Comparison of ENCODE assay signal across 33 cellular contexts in genomic region chr12:120977531-120978295, GRCh38. TPM values are rescaled to one million over a fixed set of nuclear protein-coding genes. Genes with fewer than 3 reads are reported as not detected.
DNase-seq lines count a peak whose midpoint lies in the region; ATAC-seq and TF ChIP-seq lines count a peak whose summit lies in the region.
"Had no signal": no experiment of that assay in that cellular context is flagged by ENCODE, and none has a peak within 500 bp of the region (broad histone marks: within the 10 kb centered on the region; RNA-seq: fewer than 3 reads in every experiment).

No MANE protein-coding gene starts in this region.

- POLR2A ChIA-PET in Caco-2 (lab: Charles Lee) = interaction anchor here (0.5 to 1.5 kb wide), 11 partner anchors 9 to 804 kb away, joined by 3 to 17 read pairs (median 5); partner anchors contain the start of gene POP5

- DNase-seq in Caco-2 = no peak
- DNase-seq in right lobe of liver = peak in 1 of 3 donors; percentile 41
- no peak for DNase-seq in stimulated activated naive CD4-positive, alpha-beta T cell (lab: John Stamatoyannopoulos, UW)
- DNase-seq: activated CD4-positive, alpha-beta memory T cell treated with anti-CD3 and anti-CD28 coated beads, Interleukin-2, amount 10 ng/mL, durations not matched to agents 7 days and 5 days; activated CD8-positive, alpha-beta memory T cell treated with anti-CD3 and anti-CD28 coated beads, Interleukin-2, amount 50 U/mL, for 4 hours; activated naive CD4-positive, alpha-beta T cell treated with anti-CD3 and anti-CD28 coated beads for 36 hours; adrenal gland; CD4-positive, alpha-beta memory T cell; cerebellar nuclear complex; DMS 273 treated with DMSO at 0.1 percent for 48 hours; IMR-90; MV-4-11; NCI-H146; NCI-H226; Right ventricle myocardium superior; stimulated activated naive CD4-positive, alpha-beta T cell treated with Interleukin-2 at 50 U/mL for 16 hours; uterus had no signal

- H3K4me3 ChIP-seq in Caco-2 (ENCODE audit: low read depth, low read length) = peak overlapping the region; percentile 87
- H3K4me3 ChIP-seq in duodenal mucosa (ENCODE audit: low read depth in 1 of 2, low read length in 2 of 2) = peak overlapping the region; percentile 84 to 86
- H3K4me3 ChIP-seq in right lobe of liver = peak overlapping the region; percentile 56 to 82 (median 79)
- H3K4me3 ChIP-seq in rectal smooth muscle tissue (ENCODE audit: low read length) = peak overlapping the region; percentile 47
- H3K4me3 ChIP-seq: adrenal gland, HAP-1, uterus had no signal

- H3K27ac Mint-ChIP-seq in Caco-2 (ENCODE audit: unreplicated experiment) = peak overlapping the region; percentile 71
- H3K27ac Mint-ChIP-seq: activated CD4-positive, alpha-beta memory T cell treated with anti-CD3 and anti-CD28 coated beads, Interleukin-2, amount 10 ng/mL, durations not matched to agents 7 days and 5 days; activated naive CD4-positive, alpha-beta T cell treated with anti-CD3 and anti-CD28 coated beads for 36 hours; activated T-helper 1 cell treated with anti-CD3 and anti-CD28 coated beads, Interleukin-12 subunit alpha, Interleukin-12 subunit beta, Interleukin-2, Interleukin-4 antibody, amounts not matched to agents 30 ng/mL and 10 ng/mL and 1 ng/mL, durations not matched to agents 14 hours and 24 hours and 36 hours; brain; memory B cell had no signal

- H3K27ac ChIP-seq in duodenal mucosa (ENCODE audit: low read depth, low read length) (peak overlapping the region; percentile 47), right lobe of liver (peak overlapping the region; percentile 28 to 94 (median 90)), rectal smooth muscle tissue (ENCODE audit: low read depth, low read length) (peak overlapping the region; percentile 37)
- H3K27ac ChIP-seq: adrenal gland, uterus had no signal

- H3K9me3 Mint-ChIP-seq in Caco-2 (ENCODE audit: unreplicated experiment) = no peaks in the 10 kb centered on the region
- H3K9me3 Mint-ChIP-seq: activated CD4-positive, alpha-beta memory T cell treated with anti-CD3 and anti-CD28 coated beads, Interleukin-2, amount 10 ng/mL, durations not matched to agents 7 days and 5 days; activated naive CD4-positive, alpha-beta T cell treated with anti-CD3 and anti-CD28 coated beads for 36 hours; activated T-helper 1 cell treated with anti-CD3 and anti-CD28 coated beads, Interleukin-12 subunit alpha, Interleukin-12 subunit beta, Interleukin-2, Interleukin-4 antibody, amounts not matched to agents 30 ng/mL and 10 ng/mL and 1 ng/mL, durations not matched to agents 14 hours and 24 hours and 36 hours; CD4-positive, alpha-beta memory T cell; memory B cell had no signal

- intact Hi-C loops in Caco-2 (cut with micrococcal nuclease; ENCODE audit: unreplicated experiment) = loop anchor here (2.0 kb wide), 1 partner anchor 33 kb away; no protein-coding TSS in a partner anchor
- intact Hi-C loops in right lobe of liver (cut with DNase I) = no loop called here

- H3K36me3 ChIP-seq in Caco-2 (ENCODE audit: control insufficient read depth, insufficient read depth, low read length) (peaks cover 14% of the 10 kb centered on the region), duodenal mucosa (ENCODE audit: control insufficient read depth in 1 of 2, insufficient read depth in 2 of 2, low read length in 2 of 2) (peaks cover 7 to 15% of the 10 kb centered on the region in 2 donors), right lobe of liver (peaks cover 0 to 14% (median 3%) of the 10 kb centered on the region in 4 donors), rectal smooth muscle tissue (ENCODE audit: control insufficient read depth, insufficient read depth, low read length) (peaks cover 5% of the 10 kb centered on the region)
- H3K36me3 ChIP-seq: adrenal gland, gastroesophageal sphincter, HAP-1, uterus had no signal

- peak in 3 of 4 donors; percentile 16 to 30 (median 17) for ATAC-seq in right lobe of liver
- no peak for ATAC-seq in HG03039 (IDR thresholded peaks at IDR 0.05; ENCODE audit: unreplicated experiment)
- ATAC-seq in HG02884 (IDR thresholded peaks at IDR 0.05; ENCODE audit: unreplicated experiment) = no peak
- ATAC-seq in HG02588 (IDR thresholded peaks at IDR 0.05; ENCODE audit: unreplicated experiment) = no peak

- H3K27me3 ChIP-seq in Caco-2 (replicated peaks; ENCODE audit: control insufficient read depth, insufficient read depth, low read length) (no peaks in the 10 kb centered on the region), duodenal mucosa (ENCODE audit: control insufficient read depth in 1 of 2, insufficient read depth in 2 of 2, low read length in 2 of 2) (no peaks in the 10 kb centered on the region), right lobe of liver (no peaks in the 10 kb centered on the region), rectal smooth muscle tissue (ENCODE audit: control insufficient read depth, insufficient read depth, low read length) (no peaks in the 10 kb centered on the region)
- H3K27me3 ChIP-seq: adrenal gland, gastroesophageal sphincter, uterus had no signal

- H3K27me3 Mint-ChIP-seq in Caco-2 (ENCODE audit: insufficient read depth, unreplicated experiment) = no peaks in the 10 kb centered on the region
- H3K27me3 Mint-ChIP-seq: activated CD4-positive, alpha-beta memory T cell treated with anti-CD3 and anti-CD28 coated beads, Interleukin-2, amount 10 ng/mL, durations not matched to agents 7 days and 5 days; CD4-positive, alpha-beta memory T cell had no signal

- H3K36me3 Mint-ChIP-seq in Caco-2 (ENCODE audit: insufficient read depth, unreplicated experiment) = peaks cover 74% of the 10 kb centered on the region
- H3K36me3 Mint-ChIP-seq: brain; CD4-positive, alpha-beta memory T cell; memory B cell had no signal

- H3K9me3 ChIP-seq in Caco-2 (no peaks in the 10 kb centered on the region), duodenal mucosa (ENCODE audit: control insufficient read depth in 1 of 2, low read length in 2 of 2) (no peaks in the 10 kb centered on the region), right lobe of liver (no peaks in the 10 kb centered on the region)
- H3K9me3 ChIP-seq: adrenal gland, gastroesophageal sphincter, HAP-1, uterus had no signal

- H3K4me1 Mint-ChIP-seq in Caco-2 (ENCODE audit: low read depth, unreplicated experiment) = peaks cover 28% of the 10 kb centered on the region
- H3K4me1 Mint-ChIP-seq: CD4-positive, alpha-beta memory T cell; memory B cell had no signal

- H3K4me1 ChIP-seq in Caco-2 = peaks cover 49% of the 10 kb centered on the region
- H3K4me1 ChIP-seq in duodenal mucosa (ENCODE audit: control insufficient read depth in 1 of 2, insufficient read depth in 2 of 2, low read length in 2 of 2) = peaks cover 18 to 27% of the 10 kb centered on the region in 2 donors
- H3K4me1 ChIP-seq in right lobe of liver = peaks cover 0 to 47% (median 17%) of the 10 kb centered on the region in 4 donors
- H3K4me1 ChIP-seq in rectal smooth muscle tissue (ENCODE audit: control insufficient read depth, insufficient read depth, low read length) = no peaks in the 10 kb centered on the region
- H3K4me1 ChIP-seq: adrenal gland, uterus had no signal

- TF ChIP-seq POLR2A in right lobe of liver (IDR thresholded peaks at IDR 0.05) = no peak

- peak overlapping the region; percentile 88 for H3K4me3 Mint-ChIP-seq in Caco-2 (ENCODE audit: unreplicated experiment)
- H3K4me3 Mint-ChIP-seq: activated CD4-positive, alpha-beta memory T cell treated with anti-CD3 and anti-CD28 coated beads, Interleukin-2, amount 10 ng/mL, durations not matched to agents 7 days and 5 days; activated naive CD4-positive, alpha-beta T cell treated with anti-CD3 and anti-CD28 coated beads for 36 hours; activated T-helper 1 cell treated with anti-CD3 and anti-CD28 coated beads, Interleukin-12 subunit alpha, Interleukin-12 subunit beta, Interleukin-2, Interleukin-4 antibody, amounts not matched to agents 30 ng/mL and 10 ng/mL and 1 ng/mL, durations not matched to agents 14 hours and 24 hours and 36 hours; CD4-positive, alpha-beta memory T cell; memory B cell had no signal

- TF ChIP-seq CTCF in Caco-2 (IDR thresholded peaks at IDR 0.05; ENCODE audit: insufficient read depth in 1 of 2, low read depth in 1 of 2, low read length in 1 of 2, severe bottlenecking in 1 of 2, unreplicated experiment in 1 of 2) (no peak), right lobe of liver (IDR thresholded peaks at IDR 0.05) (no peak)

- H3K9ac ChIP-seq in duodenal mucosa (ENCODE audit: low read depth in 1 of 2, low read length in 2 of 2) (peak overlapping the region; percentile 64 to 88), rectal smooth muscle tissue (ENCODE audit: low read length) (no peak overlapping the region)

- CTCF ChIA-PET in Caco-2 (lab: Charles Lee) = interaction anchor here (0.8 to 2.1 kb wide), 5 partner anchors 27 to 328 kb away, joined by 3 to 16 read pairs (median 5); no protein-coding TSS in a partner anchor

- 31% methylated on average over 2 of the region's 14 CpGs for WGBS in right lobe of liver (ENCODE audit: insufficient coverage, low coverage, low lambda C conversion rate, missing lambda C conversion rate)

- TSS peak; percentile 2 for BruUV-seq in Caco-2 (replicated peaks; lab: Mats Ljungman, UMichigan)

RNA-seq across cellular contexts. Expression of gene HNF1A, which starts 0.6 kb away (rescaled TPM):
- total RNA-seq in Caco-2 (2022) = 37.1 and 41.2 TPM in 2 replicates
- 10 to 100 TPM in 5 of 6 experiments, 1 to 10 TPM in 1; 9.8 to 20.5 (median 19.0) TPM for total RNA-seq in right lobe of liver
- total RNA-seq: A673; activated CD4-positive, alpha-beta memory T cell treated with anti-CD3 and anti-CD28 coated beads, Interleukin-2, amount 10 ng/mL, durations not matched to agents 7 days and 5 days; activated naive CD4-positive, alpha-beta T cell treated with anti-CD3 and anti-CD28 coated beads for 36 hours; activated T-helper 1 cell treated with anti-CD3 and anti-CD28 coated beads, Interleukin-12 subunit alpha, Interleukin-12 subunit beta, Interleukin-2, Interleukin-4 antibody, amounts not matched to agents 30 ng/mL and 10 ng/mL and 1 ng/mL, durations not matched to agents 14 hours and 24 hours and 36 hours; CD4-positive, alpha-beta memory T cell; dermis microvascular lymphatic vessel endothelial cell; endothelial cell of umbilical vein; pulmonary artery endothelial cell; Right ventricle myocardium superior; T-helper 2 cell treated with Interferon-gamma antibody and Interleukin-4, amounts not matched to agents 100 ng/mL and 5 ng/mL, for 36 hours; temporal lobe had no signal

RNA-seq across cellular contexts. Expression of gene C12orf43, which starts 38.6 kb away (rescaled TPM):
- total RNA-seq in Caco-2 (2022) (19.3 and 22.1 TPM in 2 replicates), right lobe of liver (10 to 100 TPM in 2 of 6 experiments, 1 to 10 TPM in 4; 6.7 to 12.2 (median 8.8) TPM)

Comparison
In these comparisons a context has a peak if more than half of its experiments do, and no peak if none do; other contexts are left out.
1. H3K27ac ChIP-seq: peak in every context shown above with its lines; median percentile 90 in right lobe of liver; 47 in duodenal mucosa; 37 in rectal smooth muscle tissue.
2. ATAC-seq: peak in right lobe of liver (3 of 4); none in HG03039 (single experiment), HG02884 (single experiment) and HG02588 (single experiment).
3. Peak in every context shown above with its lines, with median percentiles within 50 percentile points of each other: H3K4me3 ChIP-seq.